Comparison of ENCODE assay signal across 10 cellular contexts in the genomic region with DNA sequence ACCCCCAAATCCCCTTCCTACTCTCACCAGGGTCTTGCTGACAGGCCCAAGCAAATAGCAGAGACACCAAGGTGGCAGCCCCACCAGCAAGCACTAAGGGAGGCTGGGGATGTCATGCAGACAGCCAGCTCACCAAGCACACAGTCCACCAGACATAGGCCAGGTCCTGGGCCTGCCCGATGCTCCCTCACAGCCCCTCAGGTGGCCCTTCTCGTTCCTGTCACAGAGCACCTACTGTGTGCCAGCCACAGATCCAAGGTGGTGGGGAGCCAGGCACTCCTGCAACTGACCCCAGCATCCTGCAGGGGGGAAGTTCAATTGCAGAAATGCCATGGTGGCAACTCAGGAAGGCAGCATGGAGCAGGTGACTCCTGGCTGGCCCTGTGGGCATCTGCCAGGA.
DNase-seq lines count a peak whose midpoint lies in the region; ATAC-seq and TF ChIP-seq lines count a peak whose summit lies in the region.
"Had no signal": no experiment of that assay in that cellular context is flagged by ENCODE, and none has a peak within 500 bp of the region (broad histone marks: within the 10 kb centered on the region; RNA-seq: fewer than 3 reads in every experiment).

No MANE protein-coding gene starts in this region.

- H3K4me3 ChIP-seq in mesenchymal stem cell (ENCODE audit: insufficient read depth in 1 of 2, low read depth in 1 of 2, low read length in 2 of 2): peak overlapping the region in 1 of 2 experiments; percentile 11
- H3K4me3 ChIP-seq in transverse colon: no peak overlapping the region

- no peak overlapping the region for H2BK15ac ChIP-seq in mesenchymal stem cell (ENCODE audit: low read depth, poor library complexity, severe bottlenecking)

- H3K9me3 ChIP-seq in mesenchymal stem cell (ENCODE audit: control insufficient read depth, low read length) (no peaks in the 10 kb centered on the region), transverse colon (no peaks in the 10 kb centered on the region)

- no peak for DNase-seq in activated naive CD8-positive, alpha-beta T cell treated with anti-CD3 and anti-CD28 coated beads, Interleukin-2, amount 50 U/mL, for 24 hours
- DNase-seq in activated CD8-positive, alpha-beta T cell treated with anti-CD3 and anti-CD28 coated beads, Interleukin-2, amount 10 ng/mL, durations not matched to agents 7 days and 5 days: no peak
- no peak for DNase-seq in mesenchymal stem cell
- no peak for DNase-seq in transverse colon
- no peak for DNase-seq in stimulated activated CD4-positive, alpha-beta T cell treated with anti-CD3 and anti-CD28 coated beads, Interleukin-4, amount 100 ng/mL, for 24 hours
- no peak for DNase-seq in stimulated activated CD4-positive, alpha-beta T cell treated with anti-CD3 and anti-CD28 coated beads, Interleukin-1b, Interleukin-23, amount 100 ng/mL, for 48 hours
- DNase-seq in dedifferentiated amniotic fluid mesenchymal stem cell (ENCODE audit: extremely low spot score): no peak
- DNase-seq: KBM-7, SHP77 had no signal

- no peak overlapping the region for H3K4me2 ChIP-seq in mesenchymal stem cell (ENCODE audit: low read length, poor library complexity, severe bottlenecking)

- no peak overlapping the region for H2BK12ac ChIP-seq in mesenchymal stem cell (ENCODE audit: low read length in 2 of 2)

- H3K9me3 Mint-ChIP-seq in activated naive CD8-positive, alpha-beta T cell (ENCODE audit: low read depth): no peaks in the 10 kb centered on the region
- no peaks in the 10 kb centered on the region for H3K9me3 Mint-ChIP-seq in activated naive CD8-positive, alpha-beta T cell treated with anti-CD3 and anti-CD28 coated beads, Interleukin-2, amount 50 U/mL, for 24 hours
- no peaks in the 10 kb centered on the region for H3K9me3 Mint-ChIP-seq in activated CD8-positive, alpha-beta T cell treated with anti-CD3 and anti-CD28 coated beads, Interleukin-2, amount 10 ng/mL, durations not matched to agents 7 days and 5 days (ENCODE audit: insufficient read depth)

- no peak overlapping the region for H2BK120ac ChIP-seq in mesenchymal stem cell (ENCODE audit: low read depth, low read length)

- no peak overlapping the region for H3K4ac ChIP-seq in mesenchymal stem cell (ENCODE audit: low read depth in 1 of 2, low read length in 2 of 2)

- peak overlapping the region; percentile 57 for H4K91ac ChIP-seq in mesenchymal stem cell (ENCODE audit: low read length)

- TF ChIP-seq EP300 in transverse colon (IDR thresholded peaks at IDR 0.05; ENCODE audit: low read depth): no peak

- no peaks in the 10 kb centered on the region for H3K36me3 Mint-ChIP-seq in activated naive CD8-positive, alpha-beta T cell
- peaks cover 11% of the 10 kb centered on the region for H3K36me3 Mint-ChIP-seq in activated naive CD8-positive, alpha-beta T cell treated with anti-CD3 and anti-CD28 coated beads, Interleukin-2, amount 50 U/mL, for 24 hours (ENCODE audit: low read depth)
- H3K36me3 Mint-ChIP-seq in activated CD8-positive, alpha-beta T cell treated with anti-CD3 and anti-CD28 coated beads, Interleukin-2, amount 10 ng/mL, durations not matched to agents 7 days and 5 days (ENCODE audit: low read depth): peaks cover 11% of the 10 kb centered on the region

- peaks cover 0 to 12% of the 10 kb centered on the region in 2 experiments for H3K36me3 ChIP-seq in mesenchymal stem cell (ENCODE audit: control insufficient read depth in 1 of 2, insufficient read depth in 2 of 2, low read depth in 1 of 2, low read length in 2 of 2)
- H3K36me3 ChIP-seq in transverse colon: no peaks in the 10 kb centered on the region

- WGBS in mesenchymal stem cell: 98% methylated on average over 2 of the region's 2 CpGs
- WGBS in transverse colon (ENCODE audit: low coverage in 1 of 2), 2 donors: 87% methylated on average over 2 of the region's 2 CpGs; no CpG with 5 or more reads in 1 of the 2 donors

- H3K27ac ChIP-seq in mesenchymal stem cell (ENCODE audit: low read length, poor library complexity, severe bottlenecking): no peak overlapping the region
- peak overlapping the region; percentile 32 to 73 (median 58) for H3K27ac ChIP-seq in transverse colon

- peak overlapping the region; percentile 81 for H3K27ac Mint-ChIP-seq in activated naive CD8-positive, alpha-beta T cell
- H3K27ac Mint-ChIP-seq in activated naive CD8-positive, alpha-beta T cell treated with anti-CD3 and anti-CD28 coated beads, Interleukin-2, amount 50 U/mL, for 24 hours: no peak overlapping the region
- H3K27ac Mint-ChIP-seq in activated CD8-positive, alpha-beta T cell treated with anti-CD3 and anti-CD28 coated beads, Interleukin-2, amount 10 ng/mL, durations not matched to agents 7 days and 5 days: peak overlapping the region; percentile 74

- ATAC-seq in activated naive CD8-positive, alpha-beta T cell treated with anti-CD3 and anti-CD28 coated beads, Interleukin-2, amount 50 U/mL, for 24 hours: no peak
- ATAC-seq in activated CD8-positive, alpha-beta T cell treated with anti-CD3 and anti-CD28 coated beads, Interleukin-2, amount 10 ng/mL, durations not matched to agents 7 days and 5 days: no peak

- H3K27me3 ChIP-seq in mesenchymal stem cell (ENCODE audit: control insufficient read depth in 1 of 2, insufficient read depth in 1 of 2, low read length in 2 of 2) (no peaks in the 10 kb centered on the region), transverse colon (no peaks in the 10 kb centered on the region)

- H3K4me3 Mint-ChIP-seq in activated naive CD8-positive, alpha-beta T cell: no peak overlapping the region
- no peak overlapping the region for H3K4me3 Mint-ChIP-seq in activated naive CD8-positive, alpha-beta T cell treated with anti-CD3 and anti-CD28 coated beads, Interleukin-2, amount 50 U/mL, for 24 hours
- H3K4me3 Mint-ChIP-seq in activated CD8-positive, alpha-beta T cell treated with anti-CD3 and anti-CD28 coated beads, Interleukin-2, amount 10 ng/mL, durations not matched to agents 7 days and 5 days: no peak overlapping the region

- peaks cover 82% of the 10 kb centered on the region for H3K4me1 Mint-ChIP-seq in activated naive CD8-positive, alpha-beta T cell (ENCODE audit: low read depth)
- H3K4me1 Mint-ChIP-seq in activated naive CD8-positive, alpha-beta T cell treated with anti-CD3 and anti-CD28 coated beads, Interleukin-2, amount 50 U/mL, for 24 hours: peaks cover 81% of the 10 kb centered on the region
- H3K4me1 Mint-ChIP-seq in activated CD8-positive, alpha-beta T cell treated with anti-CD3 and anti-CD28 coated beads, Interleukin-2, amount 10 ng/mL, durations not matched to agents 7 days and 5 days (ENCODE audit: low read depth): peaks cover 78% of the 10 kb centered on the region

- intact Hi-C loops in transverse colon (cut with DNase I; ENCODE audit: low total_unique reads): no loop called here

- POLR2A ChIA-PET in activated CD8-positive, alpha-beta T cell treated with anti-CD3 and anti-CD28 coated beads, Interleukin-2, amount 10 ng/mL, durations not matched to agents 7 days and 5 days (lab: Charles Lee): interaction anchor here (0.8 to 3.4 kb wide), 3 partner anchors 14 to 111 kb away, joined by 3 to 20 read pairs (median 5); a partner anchor contains a TSS

- CTCF ChIA-PET in activated CD8-positive, alpha-beta T cell treated with anti-CD3 and anti-CD28 coated beads, Interleukin-2, amount 10 ng/mL, durations not matched to agents 7 days and 5 days (lab: Charles Lee): interaction anchor here (0.8 to 3.5 kb wide), 7 partner anchors 10 to 117 kb away, joined by 3 to 20 read pairs (median 4); a partner anchor contains a TSS

- no peak overlapping the region for H4K8ac ChIP-seq in mesenchymal stem cell (ENCODE audit: low read length)

- no peaks in the 10 kb centered on the region for H3K27me3 Mint-ChIP-seq in activated naive CD8-positive, alpha-beta T cell
- H3K27me3 Mint-ChIP-seq in activated naive CD8-positive, alpha-beta T cell treated with anti-CD3 and anti-CD28 coated beads, Interleukin-2, amount 50 U/mL, for 24 hours: no peaks in the 10 kb centered on the region
- H3K27me3 Mint-ChIP-seq in activated CD8-positive, alpha-beta T cell treated with anti-CD3 and anti-CD28 coated beads, Interleukin-2, amount 10 ng/mL, durations not matched to agents 7 days and 5 days (ENCODE audit: low read depth): no peaks in the 10 kb centered on the region

- no peak overlapping the region for H3K9ac ChIP-seq in mesenchymal stem cell (ENCODE audit: low read length)

- H3K14ac ChIP-seq in mesenchymal stem cell (ENCODE audit: low read length in 2 of 2): no peak overlapping the region

- no peak for TF ChIP-seq CTCF in transverse colon (IDR thresholded peaks at IDR 0.05)

- peak overlapping the region; percentile 34 for H2AK5ac ChIP-seq in mesenchymal stem cell (ENCODE audit: low read length, severe bottlenecking)

- H2BK5ac ChIP-seq in mesenchymal stem cell (ENCODE audit: low read depth, low read length, poor library complexity, severe bottlenecking): no peak overlapping the region

- peak overlapping the region in 1 of 2 experiments; percentile 66 for H3K23ac ChIP-seq in mesenchymal stem cell (ENCODE audit: low read length in 2 of 2)

- H3K4me1 ChIP-seq in mesenchymal stem cell (ENCODE audit: control insufficient read depth, insufficient read depth, low read depth, low read length) (peaks cover 40% of the 10 kb centered on the region), transverse colon (peaks cover 34 to 80% (median 50%) of the 10 kb centered on the region in 4 donors)

- peaks cover 7% of the 10 kb centered on the region for H3K79me1 ChIP-seq in mesenchymal stem cell (replicated peaks; ENCODE audit: low read length, poor library complexity, severe bottlenecking)

- H3K18ac ChIP-seq in mesenchymal stem cell (ENCODE audit: low read depth in 1 of 2, low read length in 2 of 2): peak overlapping the region; percentile 18 to 72

- no peak for TF ChIP-seq POLR2A in transverse colon (IDR thresholded peaks at IDR 0.05)

- H2AFZ ChIP-seq in mesenchymal stem cell (ENCODE audit: low read depth, low read length): no peak overlapping the region

- in situ Hi-C loops in transverse colon (cut with MboI; ENCODE audit: low pct_ligation_motif_present in 1 of 4, low pct_unique_long_range_greater_than_20kb in 1 of 4, low sequenced_read_pairs in 3 of 4): no loop called here
